Comparison of ENCODE assay signal across 16 cellular contexts in the genomic region with DNA sequence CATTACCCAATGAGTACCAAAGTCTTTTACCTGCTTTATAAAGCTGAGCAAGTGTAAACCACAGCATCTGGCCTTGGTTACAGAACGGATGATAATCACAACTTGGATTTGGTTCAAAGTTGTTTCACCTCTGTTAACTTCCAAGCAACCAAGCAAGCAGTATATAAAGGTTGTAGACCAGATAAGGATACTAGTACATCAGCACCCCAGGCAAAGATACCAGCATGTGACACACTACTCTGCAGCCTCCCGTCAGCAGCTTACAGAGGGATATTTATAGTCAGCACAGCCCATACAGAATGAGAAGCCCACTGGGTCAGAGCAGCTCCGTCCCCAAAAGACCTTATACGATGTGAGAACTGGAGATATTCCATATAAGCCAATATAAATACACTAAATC.
"Had no signal": no experiment of that assay in that cellular context is flagged by ENCODE, and none has a peak within 500 bp of the region (broad histone marks: within the 10 kb centered on the region; RNA-seq: fewer than 3 reads in every experiment).

No MANE protein-coding gene starts in this region.

- DNase-seq: activated T-cell treated with anti-CD3 and anti-CD28 coated beads, Interleukin-2, amount 50 U/mL, for 24 hours; adrenal gland; colonic mucosa; dorsolateral prefrontal cortex; head of caudate nucleus; kidney glomerular epithelial cell; ovary; stimulated activated CD4-positive, alpha-beta T cell treated with anti-CD3 and anti-CD28 coated beads, Interleukin-4, amount 100 ng/mL, for 24 hours; stimulated activated naive CD4-positive, alpha-beta T cell treated with Interleukin-2 at 50 U/mL for 16 hours had no signal

- H3K4me1 ChIP-seq: colonic mucosa, esophagus muscularis mucosa, gastroesophageal sphincter, prostate gland had no signal

- H3K27me3 ChIP-seq: adrenal gland, colonic mucosa, dorsolateral prefrontal cortex, esophagus muscularis mucosa, gastroesophageal sphincter, neutrophil, ovary had no signal

- H3K9me3 ChIP-seq: adrenal gland, colonic mucosa, esophagus muscularis mucosa, gastroesophageal sphincter, neutrophil, ovary, prostate gland had no signal

- H3K36me3 ChIP-seq: adrenal gland, colonic mucosa, esophagus muscularis mucosa, gastroesophageal sphincter, neutrophil, ovary, prostate gland had no signal

- H3K4me3 ChIP-seq: adrenal gland, colonic mucosa, dorsolateral prefrontal cortex, esophagus muscularis mucosa, gastroesophageal sphincter, ovary, prostate gland had no signal

- H3K27ac ChIP-seq: adrenal gland, colonic mucosa, dorsolateral prefrontal cortex, esophagus muscularis mucosa, gastroesophageal sphincter, neutrophil, ovary, prostate gland had no signal

- ATAC-seq: activated T-helper 17 cell treated with anti-CD3 and anti-CD28 coated beads, Interleukin-2, amount 50 U/mL, for 72 hours; gastroesophageal sphincter; WTC11 had no signal

- FAIRE-seq: astrocyte had no signal
